ENCODE assay signal across 16 cellular contexts in genomic region chr4:2831611-2832308, GRCh38. TPM values are rescaled to one million over a fixed set of nuclear protein-coding genes. Genes with fewer than 3 reads are reported as not detected.
DNase-seq lines count a peak whose midpoint lies in the region; ATAC-seq and TF ChIP-seq lines count a peak whose summit lies in the region.
"Had no signal": no experiment of that assay in that cellular context is flagged by ENCODE, and none has a peak within 500 bp of the region (broad histone marks: within the 10 kb centered on the region; RNA-seq: fewer than 3 reads in every experiment).

No MANE protein-coding gene starts in this region.

- no peak overlapping the region for H2AFZ ChIP-seq in PC-9

- H3K27ac Mint-ChIP-seq in activated B cell treated with CpG ODN at 0.5 μM for 24 hours (peak overlapping the region; percentile 83), memory B cell (peak overlapping the region; percentile 91)

- no peaks in the 10 kb centered on the region for H4K20me1 ChIP-seq in PC-9 (ENCODE audit: insufficient read depth)

- H3K4me3 Mint-ChIP-seq in activated B cell treated with CpG ODN at 0.5 μM for 24 hours, result peak overlapping the region; percentile 67
- no peak overlapping the region for H3K4me3 Mint-ChIP-seq in memory B cell

- H3K9me3 ChIP-seq in thoracic aorta (no peaks in the 10 kb centered on the region), PC-9 (ENCODE audit: insufficient read depth, low read depth) (no peaks in the 10 kb centered on the region)

- H3K4me1 ChIP-seq in thoracic aorta (ENCODE audit: control insufficient read depth in 1 of 2, low read depth in 2 of 2), result peaks cover 0 to 7% of the 10 kb centered on the region in 2 donors
- H3K4me1 ChIP-seq in PC-9 (replicated peaks; ENCODE audit: insufficient read depth), result no peaks in the 10 kb centered on the region

- no peak overlapping the region for H3K4me2 ChIP-seq in PC-9

- H3K36me3 Mint-ChIP-seq in activated B cell treated with CpG ODN at 0.5 μM for 24 hours (ENCODE audit: low read depth), result peaks cover 42% of the 10 kb centered on the region
- H3K36me3 Mint-ChIP-seq in memory B cell, result peaks cover 13% of the 10 kb centered on the region

- peak; percentile 7 for DNase-seq in activated naive CD4-positive, alpha-beta T cell treated with anti-CD3 and anti-CD28 coated beads, Interleukin-2, amount 50 U/mL, for 16 hours
- no peak for DNase-seq in activated naive CD4-positive, alpha-beta T cell (lab: John Stamatoyannopoulos, UW)
- DNase-seq in activated B cell treated with CpG ODN at 0.5 μM for 24 hours, result peak; percentile 17
- DNase-seq in memory B cell (ENCODE audit: low spot score in 2 of 2), result no peak
- peak; percentile 1 for DNase-seq in thoracic aorta (ENCODE audit: low spot score)
- DNase-seq in stimulated activated CD4-positive, alpha-beta T cell treated with anti-CD3 and anti-CD28 coated beads, Interleukin-2, amount 100 ng/mL, for 48 hours, result no peak
- DNase-seq in effector CD8-positive, alpha-beta T cell (lab: John Stamatoyannopoulos, UW), result no peak
- DNase-seq in PC-9, result no peak
- DNase-seq: DMS153; erythroblast; MM.1S; NCI-H187 treated with DMSO at 0.1 percent for 48 hours; NCI-H524; stimulated activated CD4-positive, alpha-beta T cell treated with anti-CD3 and anti-CD28 coated beads, Interleukin-2, amount 100 ng/mL, for 24 hours had no signal

- ATAC-seq in activated B cell treated with CpG ODN at 0.5 μM for 24 hours (ENCODE audit: low read depth) (no peak), memory B cell (ENCODE audit: low read depth) (no peak), thoracic aorta (ENCODE audit: insufficient number of reproducible peaks, low FRiP score, low read depth) (no peak)

- H3K27ac ChIP-seq in thoracic aorta (no peak overlapping the region), PC-9 (no peak overlapping the region)
- H3K27ac ChIP-seq: coronary artery, WERI-Rb-1 had no signal

- POLR2A ChIA-PET in activated B cell treated with CpG ODN at 0.5 μM for 24 hours (lab: Charles Lee), result interaction anchor here (0.5 to 1.5 kb wide), 7 partner anchors 12 to 56 kb away, joined by 3 to 15 read pairs (median 5); partner anchors contain the start of gene ADD1
- POLR2A ChIA-PET in PC-9 (lab: Charles Lee; ENCODE audit: unreplicated experiment), result interaction anchor here (0.7 kb wide), 1 partner anchor 24 kb away, joined by 6 read pairs; no protein-coding TSS in a partner anchor

- no peaks in the 10 kb centered on the region for H3K9me2 ChIP-seq in PC-9 (ENCODE audit: insufficient read depth)

- no TSS peak for BruUV-seq in PC-9 (replicated peaks; lab: Mats Ljungman, UMichigan)

- H3F3A ChIP-seq in PC-9 (ENCODE audit: insufficient read depth, low read depth), result no peaks in the 10 kb centered on the region

- no peaks in the 10 kb centered on the region for H3K79me2 ChIP-seq in PC-9 (ENCODE audit: low read depth)

- H3K27me3 Mint-ChIP-seq in activated B cell treated with CpG ODN at 0.5 μM for 24 hours (no peaks in the 10 kb centered on the region), memory B cell (no peaks in the 10 kb centered on the region)

- CTCF ChIA-PET in activated B cell treated with CpG ODN at 0.5 μM for 24 hours (lab: Charles Lee) (no interaction called here), PC-9 (lab: Charles Lee) (no interaction called here)

- no peaks in the 10 kb centered on the region for H3K36me3 ChIP-seq in thoracic aorta
- no peaks in the 10 kb centered on the region for H3K36me3 ChIP-seq in PC-9 (ENCODE audit: low read depth)

- H3K4me1 Mint-ChIP-seq in activated B cell treated with CpG ODN at 0.5 μM for 24 hours (peaks cover 52% of the 10 kb centered on the region), memory B cell (peaks cover 38% of the 10 kb centered on the region)

- intact Hi-C loops in activated B cell treated with CpG ODN at 0.5 μM for 24 hours (cut with micrococcal nuclease) (loop anchor here (1.0 to 5.0 kb wide), 5 partner anchors 14 to 101 kb away; no protein-coding TSS in a partner anchor), PC-9 (cut with micrococcal nuclease; ENCODE audit: unreplicated experiment) (no loop called here)

- no peaks in the 10 kb centered on the region for H3K27me3 ChIP-seq in thoracic aorta (replicated peaks; ENCODE audit: insufficient read depth)
- H3K27me3 ChIP-seq in PC-9 (ENCODE audit: insufficient read depth, low read depth), result no peaks in the 10 kb centered on the region

- H3K4me3 ChIP-seq in thoracic aorta (no peak overlapping the region), PC-9 (no peak overlapping the region)
- H3K4me3 ChIP-seq: coronary artery had no signal

- TF ChIP-seq CTCF in activated B cell treated with CpG ODN at 0.5 μM for 24 hours (IDR thresholded peaks at IDR 0.05) (no peak), thoracic aorta (IDR thresholded peaks at IDR 0.05) (no peak), PC-9 (conservative IDR thresholded peaks at IDR 0.05) (no peak)

- no peaks in the 10 kb centered on the region for H3K9me3 Mint-ChIP-seq in activated B cell treated with CpG ODN at 0.5 μM for 24 hours
- H3K9me3 Mint-ChIP-seq in memory B cell, result no peaks in the 10 kb centered on the region

RNA-seq across cellular contexts. Expression of gene ADD1, which starts 11.9 kb away (rescaled TPM):
- 326 and 340 TPM in 2 replicates for total RNA-seq in activated B cell treated with CpG ODN at 0.5 μM for 24 hours
- 100 to 1,000 TPM; 256 to 338 TPM for total RNA-seq in thoracic aorta
- 178 and 181 TPM in 2 replicates for total RNA-seq in PC-9 (2021)

RNA-seq across cellular contexts. Expression of gene SH3BP2, which starts 38.9 kb away (rescaled TPM):
- total RNA-seq in activated B cell treated with CpG ODN at 0.5 μM for 24 hours, result 40.4 and 43.2 TPM in 2 replicates
- total RNA-seq in thoracic aorta, result 10 to 100 TPM; 56.0 to 61.7 TPM
- total RNA-seq in PC-9 (2021), result 40.4 and 54.0 TPM in 2 replicates

Comparison
In these comparisons a context has a peak if more than half of its experiments do, and no peak if none do; other contexts are left out.
1. DNase-seq: peak in activated naive CD4-positive, alpha-beta T cell treated with anti-CD3 and anti-CD28 coated beads, Interleukin-2, amount 50 U/mL, for 16 hours (single experiment), activated B cell treated with CpG ODN at 0.5 μM for 24 hours (single experiment) and thoracic aorta (single experiment); none in activated naive CD4-positive, alpha-beta T cell (0 of 4), memory B cell (0 of 2), stimulated activated CD4-positive, alpha-beta T cell treated with anti-CD3 and anti-CD28 coated beads, Interleukin-2, amount 100 ng/mL, for 48 hours (0 of 2), effector CD8-positive, alpha-beta T cell (single experiment) and PC-9 (0 of 2).